In genomic region chr6:47203968-47204611, GRCh38 we compare ENCODE assay signal across 23 cellular contexts.
DNase-seq lines count a peak whose midpoint lies in the region; ATAC-seq, FAIRE-seq and TF ChIP-seq lines count a peak whose summit lies in the region.
"Had no signal": no experiment of that assay in that cellular context is flagged by ENCODE, and none has a peak within 500 bp of the region (broad histone marks: within the 10 kb centered on the region; RNA-seq: fewer than 3 reads in every experiment).

No MANE protein-coding gene starts in this region.

- no peak overlapping the region for H3K23ac ChIP-seq in H1 (ENCODE audit: insufficient read length)

- H2BK20ac ChIP-seq in H1 (ENCODE audit: low read length), result no peak overlapping the region

- H3K79me1 ChIP-seq in H1 (ENCODE audit: low read depth, low read length), result no peaks in the 10 kb centered on the region

- TF ChIP-seq POLR2A in H1 (IDR thresholded peaks at IDR 0.05; ENCODE audit: control extremely low read depth in 1 of 2, low read depth in 2 of 2, low read length in 2 of 2), result no peak

- H2AK5ac ChIP-seq in H1 (ENCODE audit: low read depth, low read length), result no peak overlapping the region

- H4K5ac ChIP-seq in H1 (ENCODE audit: insufficient read length, low read depth, low read length), result no peak overlapping the region

- no peak for ATAC-seq in activated naive CD8-positive, alpha-beta T cell treated with anti-CD3 and anti-CD28 coated beads, Interleukin-2, amount 50 U/mL, for 24 hours
- no peak for ATAC-seq in HG03045 (IDR thresholded peaks at IDR 0.05; ENCODE audit: unreplicated experiment)
- ATAC-seq: WTC11 had no signal

- H3K14ac ChIP-seq in H1 (ENCODE audit: insufficient read length), result no peak overlapping the region

- no peaks in the 10 kb centered on the region for H3K23me2 ChIP-seq in H1 (ENCODE audit: low read depth, low read length)

- peak overlapping the region; percentile 70 for H3K27ac Mint-ChIP-seq in activated naive CD8-positive, alpha-beta T cell treated with anti-CD3 and anti-CD28 coated beads for 36 hours
- H3K27ac Mint-ChIP-seq in activated naive CD8-positive, alpha-beta T cell treated with anti-CD3 and anti-CD28 coated beads, Interleukin-2, amount 50 U/mL, for 24 hours, result no peak overlapping the region
- H3K27ac Mint-ChIP-seq: activated CD4-positive, alpha-beta memory T cell treated with anti-CD3 and anti-CD28 coated beads, Interleukin-2, amount 10 ng/mL, durations not matched to agents 7 days and 5 days; CD4-positive, CD25-positive, alpha-beta regulatory T cell; dendritic cell treated with granulocyte-macrophage colony-stimulating factor and Interleukin-4, amounts not matched to agents 40 ng/mL and 50 ng/mL, for 4 days; T-helper 17 cell; WTC11 had no signal

- H3K9me3 ChIP-seq in KOPT-K1 (ENCODE audit: insufficient read depth, low read length, poor library complexity, severe bottlenecking) (no peaks in the 10 kb centered on the region), H1 (ENCODE audit: insufficient read depth in 2 of 2, low read depth in 1 of 2, low read length in 1 of 2) (no peaks in the 10 kb centered on the region), subcutaneous abdominal adipose tissue (ENCODE audit: control insufficient read depth in 5 of 5, low read length in 5 of 5) (no peaks in the 10 kb centered on the region)

- WGBS in H1 (ENCODE audit: extremely low coverage in 1 of 2, insufficient coverage in 1 of 2, insufficient read length in 1 of 2, insufficient replicate concordance in 2 of 2, low coverage in 1 of 2, low lambda C conversion rate in 2 of 2, missing lambda C conversion rate in 1 of 2), 2 experiments, result 52% methylated on average over 2 of the region's 2 CpGs; no CpG with 5 or more reads in 1 of the 2 experiments

- H3K4me1 ChIP-seq in H1 (replicated peaks in 1 of 4; ENCODE audit: control insufficient read depth in 3 of 4, insufficient read depth in 4 of 4, low read length in 3 of 4) (no peaks in the 10 kb centered on the region), subcutaneous abdominal adipose tissue (ENCODE audit: control insufficient read depth in 5 of 5, insufficient read depth in 5 of 5, low read length in 5 of 5) (peaks cover 0 to 43% (median 28%) of the 10 kb centered on the region in 5 donors)

- peaks cover 17% of the 10 kb centered on the region for H3K4me1 Mint-ChIP-seq in activated naive CD8-positive, alpha-beta T cell treated with anti-CD3 and anti-CD28 coated beads for 36 hours
- H3K4me1 Mint-ChIP-seq in activated naive CD8-positive, alpha-beta T cell treated with anti-CD3 and anti-CD28 coated beads, Interleukin-2, amount 50 U/mL, for 24 hours, result peaks cover 21% of the 10 kb centered on the region
- H3K4me1 Mint-ChIP-seq: T-helper 17 cell, WTC11 had no signal

- H2BK5ac ChIP-seq in H1 (ENCODE audit: low read depth, low read length), result no peak overlapping the region

- H3K56ac ChIP-seq in H1 (replicated peaks; ENCODE audit: insufficient read length, low read depth, low read length), result no peak overlapping the region

- H4K20me1 ChIP-seq in H1 (replicated peaks in 1 of 2; ENCODE audit: control insufficient read depth in 1 of 2, insufficient read depth in 2 of 2, low read length in 2 of 2), result no peaks in the 10 kb centered on the region

- H3K27me3 ChIP-seq in H1 (replicated peaks in 1 of 4; ENCODE audit: control insufficient read depth in 3 of 4, extremely low read depth in 1 of 4, insufficient read depth in 3 of 4, low read length in 3 of 4) (no peaks in the 10 kb centered on the region), subcutaneous abdominal adipose tissue (ENCODE audit: control insufficient read depth in 5 of 5, insufficient read depth in 4 of 5, low read length in 5 of 5) (no peaks in the 10 kb centered on the region)

- no peak overlapping the region for H4K8ac ChIP-seq in H1 (ENCODE audit: extremely low read depth, insufficient read depth, low read length)

- H3K4me3 ChIP-seq in H1 (ENCODE audit: extremely low read depth in 1 of 4, insufficient read depth in 2 of 4, low read depth in 3 of 4, low read length in 4 of 4) (no peak overlapping the region), subcutaneous abdominal adipose tissue (ENCODE audit: low read depth in 1 of 5, low read length in 5 of 5) (no peak overlapping the region)

- H3K36me3 ChIP-seq in KOPT-K1 (ENCODE audit: insufficient read depth, low read length) (no peaks in the 10 kb centered on the region), H1 (ENCODE audit: control insufficient read depth in 2 of 4, insufficient read depth in 4 of 4, low read length in 3 of 4) (no peaks in the 10 kb centered on the region), subcutaneous abdominal adipose tissue (ENCODE audit: control insufficient read depth in 5 of 5, insufficient read depth in 5 of 5, low read length in 5 of 5) (no peaks in the 10 kb centered on the region)

- no peak for DNase-seq in activated naive CD8-positive, alpha-beta T cell treated with anti-CD3 and anti-CD28 coated beads for 36 hours
- DNase-seq in activated naive CD8-positive, alpha-beta T cell treated with anti-CD3 and anti-CD28 coated beads, Interleukin-2, amount 50 U/mL, for 24 hours, result no peak
- DNase-seq in H1 (ENCODE audit: low read depth in 1 of 2, low spot score in 2 of 2) (no peak), NOMO-1 treated with dmso at 0.1 percent for 144 hours (lab: John Stamatoyannopoulos, UW; ENCODE audit: unreplicated experiment) (no peak), MV-4-11 (lab: John Stamatoyannopoulos, UW) (no peak)
- DNase-seq: activated CD4-positive, alpha-beta memory T cell treated with anti-CD3 and anti-CD28 coated beads, Interleukin-2, amount 10 ng/mL, durations not matched to agents 7 days and 5 days; CD4-positive, CD25-positive, alpha-beta regulatory T cell; DMS153; foreskin melanocyte; Karpas-422; NCI-H1092 treated with DMSO at 0.1 percent for 48 hours; NCI-H2107; NCI-H524 treated with DMSO at 0.1 percent for 48 hours; SIG-M5; T-helper 17 cell had no signal

- no peaks in the 10 kb centered on the region for H3K27me3 Mint-ChIP-seq in activated naive CD8-positive, alpha-beta T cell treated with anti-CD3 and anti-CD28 coated beads for 36 hours
- H3K27me3 Mint-ChIP-seq in activated naive CD8-positive, alpha-beta T cell treated with anti-CD3 and anti-CD28 coated beads, Interleukin-2, amount 50 U/mL, for 24 hours, result no peaks in the 10 kb centered on the region

- H2BK120ac ChIP-seq in H1 (replicated peaks; ENCODE audit: low read depth, low read length), result no peak overlapping the region

- no peak overlapping the region for H2AFZ ChIP-seq in H1 (ENCODE audit: low read length)

- POLR2A ChIA-PET in H1 (lab: Charles Lee; ENCODE audit: partially characterized antibody), result no interaction called here

- no peak overlapping the region for H3K4ac ChIP-seq in H1 (replicated peaks; ENCODE audit: insufficient read length, low read depth, low read length)

- no peak overlapping the region for H3K4me3 Mint-ChIP-seq in activated naive CD8-positive, alpha-beta T cell treated with anti-CD3 and anti-CD28 coated beads for 36 hours
- no peak overlapping the region for H3K4me3 Mint-ChIP-seq in activated naive CD8-positive, alpha-beta T cell treated with anti-CD3 and anti-CD28 coated beads, Interleukin-2, amount 50 U/mL, for 24 hours
- H3K4me3 Mint-ChIP-seq: activated CD4-positive, alpha-beta memory T cell treated with anti-CD3 and anti-CD28 coated beads, Interleukin-2, amount 10 ng/mL, durations not matched to agents 7 days and 5 days; CD4-positive, CD25-positive, alpha-beta regulatory T cell; dendritic cell treated with granulocyte-macrophage colony-stimulating factor and Interleukin-4, amounts not matched to agents 40 ng/mL and 50 ng/mL, for 4 days; nephron; T-helper 17 cell; WTC11 had no signal

- no peaks in the 10 kb centered on the region for H3K79me2 ChIP-seq in H1 (ENCODE audit: control insufficient read depth in 1 of 2, insufficient read depth in 2 of 2, low read length in 2 of 2)

- H3K9ac ChIP-seq in H1 (replicated peaks in 1 of 4; ENCODE audit: extremely low read depth in 1 of 4, low read depth in 3 of 4, low read length in 3 of 4) (no peak overlapping the region), subcutaneous abdominal adipose tissue (ENCODE audit: low read length in 5 of 5) (no peak overlapping the region)

- H3K18ac ChIP-seq in H1 (ENCODE audit: extremely low read depth, low read length), result no peak overlapping the region

- H2BK12ac ChIP-seq in H1 (ENCODE audit: low read depth, low read length), result no peak overlapping the region

- no peak for TF ChIP-seq EP300 in H1 (IDR thresholded peaks at IDR 0.05; ENCODE audit: borderline replicate concordance in 1 of 2, low read depth in 2 of 2, low read length in 2 of 2)

- H3K27ac ChIP-seq in KOPT-K1 (ENCODE audit: low read depth, low read length, poor library complexity, severe bottlenecking) (peak overlapping the region; percentile 89), H1 (ENCODE audit: low read depth, low read length) (no peak overlapping the region), subcutaneous abdominal adipose tissue (ENCODE audit: low read depth, low read length) (peak overlapping the region; percentile 39)

- no peak for FAIRE-seq in H1 (lab: Jason Lieb, UNC)
- FAIRE-seq: endothelial cell of umbilical vein, urothelium cell line had no signal

- H2BK15ac ChIP-seq in H1 (ENCODE audit: low read length), result 0 out of 2 replicates have a peak overlapping the region, but pooled peaks have one; percentile 8

- no peaks in the 10 kb centered on the region for H3K9me3 Mint-ChIP-seq in activated naive CD8-positive, alpha-beta T cell treated with anti-CD3 and anti-CD28 coated beads for 36 hours
- H3K9me3 Mint-ChIP-seq in activated naive CD8-positive, alpha-beta T cell treated with anti-CD3 and anti-CD28 coated beads, Interleukin-2, amount 50 U/mL, for 24 hours, result no peaks in the 10 kb centered on the region
- H3K9me3 Mint-ChIP-seq: activated CD4-positive, alpha-beta memory T cell treated with anti-CD3 and anti-CD28 coated beads, Interleukin-2, amount 10 ng/mL, durations not matched to agents 7 days and 5 days; nephron; WTC11 had no signal

- H3K36me3 Mint-ChIP-seq in activated naive CD8-positive, alpha-beta T cell treated with anti-CD3 and anti-CD28 coated beads for 36 hours, result no peaks in the 10 kb centered on the region
- no peaks in the 10 kb centered on the region for H3K36me3 Mint-ChIP-seq in activated naive CD8-positive, alpha-beta T cell treated with anti-CD3 and anti-CD28 coated beads, Interleukin-2, amount 50 U/mL, for 24 hours (ENCODE audit: low read depth)
- H3K36me3 Mint-ChIP-seq: CD4-positive, CD25-positive, alpha-beta regulatory T cell; WTC11 had no signal

- no peak for TF ChIP-seq RAD21 in H1 (IDR thresholded peaks at IDR 0.05 in 1 of 2, conservative IDR thresholded peaks at IDR 0.05 in 1 of 2; ENCODE audit: low read depth in 2 of 2, low read length in 2 of 2)

- CTCF ChIA-PET in H1 (lab: Charles Lee; ENCODE audit: partially characterized antibody), result interaction anchor here (1.1 to 1.2 kb wide), 2 partner anchors 106 to 194 kb away, joined by 3 to 4 read pairs; no protein-coding TSS in a partner anchor

- H4K91ac ChIP-seq in H1 (replicated peaks; ENCODE audit: insufficient read length, low read length), result no peak overlapping the region

- H3K4me2 ChIP-seq in H1 (ENCODE audit: insufficient read depth in 1 of 2, low read depth in 2 of 2, low read length in 2 of 2), result no peak overlapping the region

- TF ChIP-seq CTCF in H1 (IDR thresholded peaks at IDR 0.05; ENCODE audit: control extremely low read depth in 1 of 3, insufficient read depth in 1 of 3, low read depth in 1 of 3, low read length in 3 of 3), result no peak

TF ChIP-seq in H1, 55 proteins besides CTCF, POLR2A, EP300 and RAD21 (continues in another document):
- TF ChIP-seq BRCA1 (IDR thresholded peaks at IDR 0.05; ENCODE audit: low read depth, low read length), result no peak
